In genomic region chr14:66003082-66003740, GRCh38 we compare ENCODE assay signal across 25 cellular contexts.
A peak's percentile ranks its signal among the peaks of the same experiment; 100 is the strongest.
DNase-seq lines count a peak whose midpoint lies in the region; ATAC-seq, FAIRE-seq and TF ChIP-seq lines count a peak whose summit lies in the region.
"Had no signal": no experiment of that assay in that cellular context is flagged by ENCODE, and none has a peak within 500 bp of the region (broad histone marks: within the 10 kb centered on the region; RNA-seq: fewer than 3 reads in every experiment).

No MANE protein-coding gene starts in this region.

- peaks cover 24% of the 10 kb centered on the region for H3K9me3 ChIP-seq in HUES48 (ENCODE audit: control insufficient read depth, insufficient read depth, low read length)
- H3K9me3 ChIP-seq in SK-N-MC (ENCODE audit: low read depth, low read length): peaks cover 5% of the 10 kb centered on the region; the same call in 1 of the 2 replicates
- H3K9me3 ChIP-seq in kidney (ENCODE audit: control insufficient read depth in 1 of 2, low read length in 2 of 2): peaks cover 0 to 8% of the 10 kb centered on the region in 2 donors

- H3K36me3 ChIP-seq in HUES48 (ENCODE audit: control insufficient read depth, insufficient read depth, low read length) (no peaks in the 10 kb centered on the region), SK-N-MC (ENCODE audit: insufficient read depth, low read length) (no peaks in the 10 kb centered on the region), mesendoderm (ENCODE audit: control insufficient read depth, insufficient read depth, low read length) (no peaks in the 10 kb centered on the region), kidney (ENCODE audit: control insufficient read depth in 1 of 2, insufficient read depth in 2 of 2, low read length in 2 of 2) (no peaks in the 10 kb centered on the region)
- H3K36me3 ChIP-seq: BLaER1, transverse colon had no signal

- H3K4me2 ChIP-seq in mesendoderm (ENCODE audit: low read length): no peak overlapping the region
- H3K4me2 ChIP-seq: BLaER1 had no signal

- TF ChIP-seq CTCF in kidney (IDR thresholded peaks at IDR 0.05; ENCODE audit: borderline replicate concordance, extremely low read depth, insufficient read depth): no peak

- H3K27me3 ChIP-seq in HUES48 (ENCODE audit: control insufficient read depth, insufficient read depth, low read length) (no peaks in the 10 kb centered on the region), mesendoderm (ENCODE audit: insufficient read depth, low read length, poor library complexity) (no peaks in the 10 kb centered on the region)
- H3K27me3 ChIP-seq: BLaER1, transverse colon had no signal

- peak overlapping the region; percentile 49 for H2BK120ac ChIP-seq in mesendoderm (ENCODE audit: low read depth, low read length)

- no peaks in the 10 kb centered on the region for H3K79me1 ChIP-seq in mesendoderm (ENCODE audit: low read length)

- H2BK15ac ChIP-seq in mesendoderm (replicated peaks; ENCODE audit: low read depth): no peak overlapping the region

- no peak overlapping the region for H3K4ac ChIP-seq in mesendoderm (ENCODE audit: low read depth, low read length)

- no CpG with 5 or more reads among the region's 10 CpGs for WGBS in mesendoderm (ENCODE audit: extremely low coverage, insufficient coverage, low lambda C conversion rate)

- no peak overlapping the region for H4K5ac ChIP-seq in mesendoderm (ENCODE audit: low read length)

- H3K4me3 ChIP-seq in HUES48 (ENCODE audit: low read depth, low read length) (no peak overlapping the region), SK-N-MC (no peak overlapping the region), mesendoderm (ENCODE audit: low read length) (no peak overlapping the region), kidney (ENCODE audit: low read length in 2 of 2) (no peak overlapping the region)
- H3K4me3 ChIP-seq: BLaER1, coronary artery, K562, transverse colon had no signal

- H3K23ac ChIP-seq in mesendoderm (ENCODE audit: low read length): no peak overlapping the region

- FAIRE-seq in kidney (lab: Jason Lieb, UNC): no peak
- FAIRE-seq: K562 had no signal

- DNase-seq in DMS79 treated with DMSO at 0.1 percent for 48 hours (lab: John Stamatoyannopoulos, UW) (peak; percentile 89), SK-N-MC (ENCODE audit: low read depth, low spot score) (peak; percentile 47), mesendoderm (no peak), kidney (no peak), DMS53 (lab: John Stamatoyannopoulos, UW) (no peak), iPS-NIHi7 (ENCODE audit: extremely low spot score) (no peak)
- DNase-seq: activated CD8-positive, alpha-beta memory T cell treated with anti-CD3 and anti-CD28 coated beads for 24 hours; activated naive CD4-positive, alpha-beta T cell; activated T-cell treated with anti-CD3 and anti-CD28 coated beads, Interleukin-2, amount 50 U/mL, for 4 hours; COR-L47; HCEC 1CT; kidney glomerular epithelial cell; NCI-H1694 treated with DMSO at 0.1 percent for 48 hours; NCI-H510A; NK-92 treated with Interleukin-12 subunit alpha and Interleukin-12 subunit beta, amount 100 ng/mL, for 24 hours; nucleus accumbens; stimulated activated CD4-positive, alpha-beta T cell treated with anti-CD3 and anti-CD28 coated beads, Interleukin-12 subunit alpha, Interleukin-12 subunit beta, amount 100 ng/mL, for 4 hours; stimulated activated CD4-positive, alpha-beta T cell treated with anti-CD3 and anti-CD28 coated beads, Interleukin-4, amount 100 ng/mL, for 4 hours; stimulated activated naive CD8-positive, alpha-beta T cell treated with anti-CD3 and anti-CD28 coated beads, Interleukin-15, amount 100 ng/mL, for 72 hours; transverse colon had no signal

- H2BK5ac ChIP-seq in mesendoderm (ENCODE audit: low read length): no peak overlapping the region

- H3K79me2 ChIP-seq in mesendoderm (ENCODE audit: control insufficient read depth, insufficient read depth, low read length): no peaks in the 10 kb centered on the region

- H3K56ac ChIP-seq in mesendoderm (ENCODE audit: low read length): no peak overlapping the region

- peaks cover 22% of the 10 kb centered on the region for H3K4me1 ChIP-seq in HUES48 (ENCODE audit: control insufficient read depth, insufficient read depth, low read length)
- no peaks in the 10 kb centered on the region for H3K4me1 ChIP-seq in mesendoderm (ENCODE audit: control insufficient read depth, low read depth, low read length)
- H3K4me1 ChIP-seq in kidney (ENCODE audit: control insufficient read depth in 1 of 2, insufficient read depth in 1 of 2, low read depth in 1 of 2, low read length in 2 of 2): no peaks in the 10 kb centered on the region
- H3K4me1 ChIP-seq: BLaER1, transverse colon had no signal

- peak overlapping the region; percentile 69 for H3K27ac ChIP-seq in HUES48 (ENCODE audit: low read depth, low read length)
- no peak overlapping the region for H3K27ac ChIP-seq in SK-N-MC
- H3K27ac ChIP-seq in mesendoderm (ENCODE audit: low read depth, low read length): no peak overlapping the region
- no peak overlapping the region for H3K27ac ChIP-seq in kidney (ENCODE audit: low read depth in 2 of 2, low read length in 2 of 2)
- H3K27ac ChIP-seq: BLaER1, coronary artery, transverse colon had no signal

- H3K9ac ChIP-seq in HUES48 (ENCODE audit: low read depth, low read length): no peak overlapping the region
- no peak overlapping the region for H3K9ac ChIP-seq in SK-N-MC (ENCODE audit: insufficient read length)
- no peak overlapping the region for H3K9ac ChIP-seq in mesendoderm (ENCODE audit: low read length)
- no peak overlapping the region for H3K9ac ChIP-seq in kidney (ENCODE audit: low read length in 2 of 2)
- H3K9ac ChIP-seq: BLaER1 had no signal

- H3K18ac ChIP-seq in mesendoderm (ENCODE audit: low read length): no peak overlapping the region

- no peak overlapping the region for H4K8ac ChIP-seq in mesendoderm (ENCODE audit: low read depth, low read length)

- H2AK5ac ChIP-seq in mesendoderm (ENCODE audit: low read length): no peak overlapping the region

- intact Hi-C loops in kidney (cut with DNase I): no loop called here

- ATAC-seq in GM18907 (IDR thresholded peaks at IDR 0.05; ENCODE audit: unreplicated experiment): no peak
- ATAC-seq: activated T-cell treated with anti-CD3 and anti-CD28 coated beads, Interleukin-2, amount 50 U/mL, for 4 hours; K562; stimulated activated naive CD8-positive, alpha-beta T cell treated with anti-CD3 and anti-CD28 coated beads, Interleukin-15, amount 100 ng/mL, for 72 hours had no signal

Comparison
In these comparisons a context has a peak if more than half of its experiments do, and no peak if none do; other contexts are left out.
1. DNase-seq: peak in DMS79 treated with DMSO at 0.1 percent for 48 hours (single experiment) and SK-N-MC (single experiment); none in mesendoderm (single experiment), kidney (single experiment), DMS53 (single experiment) and iPS-NIHi7 (single experiment).